Comparison of ENCODE assay signal across 11 cellular contexts in genomic region chr17:601462-602303, GRCh38.
DNase-seq lines count a peak whose midpoint lies in the region; ATAC-seq and TF ChIP-seq lines count a peak whose summit lies in the region.
"Had no signal": no experiment of that assay in that cellular context is flagged by ENCODE, and none has a peak within 500 bp of the region (broad histone marks: within the 10 kb centered on the region; RNA-seq: fewer than 3 reads in every experiment).

No MANE protein-coding gene starts in this region.

- peak; percentile 34 for DNase-seq in Daoy (ENCODE audit: low read depth)
- peak; percentile 69 for DNase-seq in OCI-M2 (lab: John Stamatoyannopoulos, UW; ENCODE audit: unreplicated experiment)
- DNase-seq in fibroblast of the aortic adventitia (ENCODE audit: low read depth), result peak; percentile 54
- DNase-seq in sigmoid colon, result peak; percentile 73
- no peak for DNase-seq in NCI-H2107 (lab: John Stamatoyannopoulos, UW)
- DNase-seq in effector memory CD4-positive, alpha-beta T cell, result no peak
- DNase-seq in retina, result no peak
- DNase-seq: NCI-H1417 treated with DMSO at 0.1 percent for 48 hours had no signal

- peaks cover 0 to 24% (median 23%) of the 10 kb centered on the region in 4 donors for H3K4me1 ChIP-seq in sigmoid colon
- H3K4me1 ChIP-seq in effector memory CD4-positive, alpha-beta T cell (ENCODE audit: control insufficient read depth, insufficient read depth, low read length, poor library complexity, severe bottlenecking), result no peaks in the 10 kb centered on the region
- H3K4me1 ChIP-seq: body of pancreas had no signal

- 76 to 86% methylated on average over 18 of the region's 18 CpGs for WGBS in sigmoid colon, 2 donors

- no peak for TF ChIP-seq CTCF in fibroblast of the aortic adventitia (IDR thresholded peaks at IDR 0.05; ENCODE audit: insufficient read depth, low read length)
- no peak for TF ChIP-seq CTCF in sigmoid colon (IDR thresholded peaks at IDR 0.05)

- no peak for TF ChIP-seq POLR2A in sigmoid colon (IDR thresholded peaks at IDR 0.05)

- no peaks in the 10 kb centered on the region for H3K9me3 ChIP-seq in sigmoid colon
- no peaks in the 10 kb centered on the region for H3K9me3 ChIP-seq in effector memory CD4-positive, alpha-beta T cell (ENCODE audit: control insufficient read depth, low read length)
- H3K9me3 ChIP-seq: body of pancreas had no signal

- peaks cover 0 to 8% (median 2%) of the 10 kb centered on the region in 4 donors for H3K36me3 ChIP-seq in sigmoid colon
- peaks cover 15% of the 10 kb centered on the region for H3K36me3 ChIP-seq in effector memory CD4-positive, alpha-beta T cell (ENCODE audit: control insufficient read depth, insufficient read depth, low read length)

- peak overlapping the region; percentile 50 to 79 (median 64) for H3K27ac ChIP-seq in sigmoid colon
- H3K27ac ChIP-seq in effector memory CD4-positive, alpha-beta T cell (ENCODE audit: insufficient read depth, low read length, poor library complexity, severe bottlenecking), result no peak overlapping the region
- H3K27ac ChIP-seq: body of pancreas, SK-N-MC had no signal

- intact Hi-C loops in sigmoid colon (cut with DNase I), result loop anchor here (5.0 kb wide), 1 partner anchor 84 kb away; no protein-coding TSS in a partner anchor

- H3K4me3 ChIP-seq in fibroblast of the aortic adventitia (ENCODE audit: low read depth, low read length) (no peak overlapping the region), sigmoid colon (no peak overlapping the region)
- H3K4me3 ChIP-seq in effector memory CD4-positive, alpha-beta T cell (ENCODE audit: insufficient read depth, low read depth, low read length, poor library complexity, severe bottlenecking), result no peak overlapping the region
- H3K4me3 ChIP-seq: body of pancreas, SK-N-MC had no signal

- TF ChIP-seq EP300 in sigmoid colon (IDR thresholded peaks at IDR 0.05), result no peak

- no peak for ATAC-seq in GM19328 (IDR thresholded peaks at IDR 0.05; ENCODE audit: unreplicated experiment)
- ATAC-seq: body of pancreas had no signal

- H3K27me3 ChIP-seq in sigmoid colon, result no peaks in the 10 kb centered on the region
- no peaks in the 10 kb centered on the region for H3K27me3 ChIP-seq in effector memory CD4-positive, alpha-beta T cell (replicated peaks; ENCODE audit: control insufficient read depth, insufficient read depth, low read length, poor library complexity, severe bottlenecking)
- H3K27me3 ChIP-seq: body of pancreas had no signal

Comparison
In these comparisons a context has a peak if more than half of its experiments do, and no peak if none do; other contexts are left out.
1. DNase-seq: peak in Daoy (single experiment), OCI-M2 (single experiment), fibroblast of the aortic adventitia (single experiment) and sigmoid colon (single experiment); none in NCI-H2107 (single experiment), effector memory CD4-positive, alpha-beta T cell (0 of 3) and retina (single experiment).